Comparison of ENCODE assay signal across 7 cellular contexts in genomic region chr11:64204464-64204989, GRCh38.
DNase-seq lines count a peak whose midpoint lies in the region; ATAC-seq and TF ChIP-seq lines count a peak whose summit lies in the region.

No MANE protein-coding gene starts in this region.

- no peak overlapping the region for H3K4me3 ChIP-seq in brain microvascular endothelial cell (ENCODE audit: low read depth, low read length)
- H3K4me3 ChIP-seq in iPS DF 6.9 (ENCODE audit: low read length): no peak overlapping the region

- DNase-seq in GM19238 (ENCODE audit: insufficient read length, low spot score) (peak; percentile 67), NCI-H2227 treated with DMSO at 0.1 percent for 48 hours (lab: John Stamatoyannopoulos, UW) (peak; percentile 78), UCSD-AML1 (lab: John Stamatoyannopoulos, UW; ENCODE audit: unreplicated experiment) (peak; percentile 80), brain microvascular endothelial cell (peak; percentile 86), iPS DF 6.9 (ENCODE audit: low read depth, low spot score) (peak; percentile 63), smooth muscle cell of the brain vasculature (ENCODE audit: low read depth, low spot score) (peak; percentile 95)

- peak overlapping the region; percentile 7 for H3K27ac ChIP-seq in brain microvascular endothelial cell
- H3K27ac ChIP-seq in iPS DF 6.9 (ENCODE audit: low read length): no peak overlapping the region

- peak; percentile 87 for TF ChIP-seq CTCF in brain microvascular endothelial cell (IDR thresholded peaks at IDR 0.05; ENCODE audit: low read depth, low read length, missing control alignments)

- in situ Hi-C loops in brain microvascular endothelial cell (cut with HindIII; ENCODE audit: low pct_ligation_motif_present, low sequenced_read_pairs): no loop called here

- no peak for ATAC-seq in GM18511 (IDR thresholded peaks at IDR 0.05; ENCODE audit: unreplicated experiment)

- peaks cover 59% of the 10 kb centered on the region for H3K36me3 ChIP-seq in brain microvascular endothelial cell (replicated peaks)
- H3K36me3 ChIP-seq in iPS DF 6.9 (ENCODE audit: control insufficient read depth, insufficient read depth, low read length): peaks cover 52% of the 10 kb centered on the region

- H3K27me3 ChIP-seq in brain microvascular endothelial cell (replicated peaks) (no peaks in the 10 kb centered on the region), iPS DF 6.9 (ENCODE audit: control insufficient read depth, insufficient read depth, low read length) (no peaks in the 10 kb centered on the region)

- peaks cover 2% of the 10 kb centered on the region; the same call in 1 of the 2 replicates for H3K4me1 ChIP-seq in iPS DF 6.9 (ENCODE audit: control insufficient read depth, insufficient read depth, low read length)

- WGBS in iPS DF 6.9 (ENCODE audit: insufficient coverage, insufficient read length): no CpG with 5 or more reads among the region's 7 CpGs

- H3K9me3 ChIP-seq in iPS DF 6.9 (ENCODE audit: control insufficient read depth, insufficient read depth, low read length): no peaks in the 10 kb centered on the region
